In the genomic region with DNA sequence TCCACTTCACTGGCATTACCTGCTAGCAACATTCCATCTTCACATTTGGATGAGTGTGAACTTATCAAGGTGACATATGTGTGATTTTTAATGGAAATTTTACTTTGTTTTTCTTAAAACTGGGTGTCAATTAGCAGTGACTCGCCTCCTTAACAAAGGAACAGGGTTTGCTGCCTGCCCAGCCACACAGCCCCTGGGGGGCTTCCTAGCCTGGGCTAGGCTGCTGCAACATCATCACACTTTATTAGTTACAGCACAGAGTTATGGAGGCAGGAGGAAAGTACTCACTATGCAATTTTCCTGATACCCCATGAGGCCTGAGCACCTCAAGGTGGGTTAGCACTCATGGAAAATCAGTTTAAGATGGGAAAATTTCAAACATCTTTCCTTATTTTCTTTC, we compare ENCODE assay signal across 25 cellular contexts.
"Had no signal": no experiment of that assay in that cellular context is flagged by ENCODE, and none has a peak within 500 bp of the region (broad histone marks: within the 10 kb centered on the region; RNA-seq: fewer than 3 reads in every experiment).

No MANE protein-coding gene starts in this region.

- H3K4me1 Mint-ChIP-seq: activated CD4-positive, alpha-beta T cell treated with anti-CD3 and anti-CD28 coated beads, Interleukin-2, amount 10 ng/mL, durations not matched to agents 7 days and 5 days; activated naive CD8-positive, alpha-beta T cell treated with anti-CD3 and anti-CD28 coated beads, Interleukin-2, amount 50 U/mL, for 24 hours; central memory CD8-positive, alpha-beta T cell; T-cell had no signal

- H3K27ac ChIP-seq: ascending aorta, SK-N-MC had no signal

- H3K27me3 ChIP-seq: ascending aorta had no signal

- H3K4me3 Mint-ChIP-seq: activated CD4-positive, alpha-beta memory T cell treated with anti-CD3 and anti-CD28 coated beads for 36 hours; activated CD4-positive, alpha-beta T cell treated with anti-CD3 and anti-CD28 coated beads, Interleukin-2, amount 10 ng/mL, durations not matched to agents 7 days and 5 days; activated naive CD8-positive, alpha-beta T cell treated with anti-CD3 and anti-CD28 coated beads, Interleukin-2, amount 50 U/mL, for 24 hours; activated T-cell treated with anti-CD3 and anti-CD28 coated beads, Interleukin-2, amount 50 U/mL, for 4 hours; brain; central memory CD8-positive, alpha-beta T cell; T-cell had no signal

- H3K27me3 Mint-ChIP-seq: activated CD4-positive, alpha-beta memory T cell treated with anti-CD3 and anti-CD28 coated beads for 36 hours; activated CD4-positive, alpha-beta T cell treated with anti-CD3 and anti-CD28 coated beads, Interleukin-2, amount 10 ng/mL, durations not matched to agents 7 days and 5 days; activated naive CD8-positive, alpha-beta T cell treated with anti-CD3 and anti-CD28 coated beads, Interleukin-2, amount 50 U/mL, for 24 hours; brain; central memory CD8-positive, alpha-beta T cell; T-cell had no signal

- H3K9me3 Mint-ChIP-seq: brain had no signal

- H3K9me3 ChIP-seq: ascending aorta had no signal

- DNase-seq: activated CD4-positive, alpha-beta memory T cell treated with anti-CD3 and anti-CD28 coated beads for 36 hours; activated CD4-positive, alpha-beta T cell treated with anti-CD3 and anti-CD28 coated beads, Interleukin-2, amount 10 ng/mL, durations not matched to agents 7 days and 5 days; activated CD4-positive, CD25-positive, alpha-beta regulatory T cell; activated CD8-positive, alpha-beta memory T cell treated with anti-CD3 and anti-CD28 coated beads for 24 hours; activated effector memory CD4-positive, alpha-beta T cell treated with anti-CD3 and anti-CD28 coated beads, Interleukin-2, amount 50 U/mL, for 16 hours; activated naive CD4-positive, alpha-beta T cell treated with Interleukin-2 at 50 U/mL for 16 hours; activated naive CD8-positive, alpha-beta T cell treated with anti-CD3 and anti-CD28 coated beads, Interleukin-2, amount 50 U/mL, for 24 hours; activated T-cell treated with anti-CD3 and anti-CD28 coated beads, Interleukin-2, amount 50 U/mL, for 4 hours; amniotic stem cell; Kasumi-1; NCI-H1048; NCI-H1417 treated with DMSO at 0.1 percent for 48 hours; NCI-H1694; NCI-H2029 treated with DMSO at 0.1 percent for 48 hours; NCI-H345; NCI-H510A; NCI-H526 treated with DMSO at 0.1 percent for 48 hours; T-cell; T-helper 2 cell; T1000 had no signal

- H3K27ac Mint-ChIP-seq: activated CD4-positive, alpha-beta memory T cell treated with anti-CD3 and anti-CD28 coated beads for 36 hours; activated CD4-positive, alpha-beta T cell treated with anti-CD3 and anti-CD28 coated beads, Interleukin-2, amount 10 ng/mL, durations not matched to agents 7 days and 5 days; activated naive CD4-positive, alpha-beta T cell treated with anti-CD3 and anti-CD28 coated beads, Interleukin-2, amount 50 U/mL, for 72 hours; activated naive CD8-positive, alpha-beta T cell treated with anti-CD3 and anti-CD28 coated beads, Interleukin-2, amount 50 U/mL, for 24 hours; T-cell had no signal

- H3K36me3 Mint-ChIP-seq: activated CD4-positive, alpha-beta memory T cell treated with anti-CD3 and anti-CD28 coated beads for 36 hours; activated naive CD4-positive, alpha-beta T cell treated with anti-CD3 and anti-CD28 coated beads, Interleukin-2, amount 50 U/mL, for 72 hours; brain; T-cell had no signal

- H3K4me1 ChIP-seq: ascending aorta had no signal

- ATAC-seq: activated naive CD4-positive, alpha-beta T cell treated with anti-CD3 and anti-CD28 coated beads, Interleukin-2, amount 50 U/mL, for 72 hours; activated naive CD8-positive, alpha-beta T cell treated with anti-CD3 and anti-CD28 coated beads, Interleukin-2, amount 50 U/mL, for 24 hours; activated T-cell treated with anti-CD3 and anti-CD28 coated beads, Interleukin-2, amount 50 U/mL, for 4 hours; T-cell had no signal

- H3K4me3 ChIP-seq: ascending aorta, SK-N-MC had no signal

- H3K36me3 ChIP-seq: ascending aorta had no signal
